1 cellular context compared by ENCODE assay signal in the genomic region with DNA sequence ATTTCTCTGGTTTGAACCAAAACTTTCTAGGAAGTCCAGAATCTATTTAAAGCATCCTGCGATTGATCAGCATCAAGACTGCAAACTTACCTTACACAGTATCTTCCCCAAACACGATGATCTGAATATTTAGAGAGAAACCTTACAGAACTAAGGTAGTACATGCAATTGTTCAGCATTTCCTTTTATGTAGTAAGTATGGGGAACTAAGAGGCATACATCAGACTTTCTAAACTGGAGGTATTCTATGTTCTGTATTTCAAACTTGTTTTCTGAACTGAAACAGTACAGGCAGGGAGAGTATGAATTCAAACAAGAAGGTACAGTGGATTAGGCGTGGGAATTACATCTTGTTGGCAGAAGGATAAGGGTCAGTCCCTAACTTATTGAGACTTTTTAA. TPM values are rescaled to one million over a fixed set of nuclear protein-coding genes. Genes with fewer than 3 reads are reported as not detected.
"Had no signal": no experiment of that assay in that cellular context is flagged by ENCODE, and none has a peak within 500 bp of the region (broad histone marks: within the 10 kb centered on the region; RNA-seq: fewer than 3 reads in every experiment).

A gene with protein sequence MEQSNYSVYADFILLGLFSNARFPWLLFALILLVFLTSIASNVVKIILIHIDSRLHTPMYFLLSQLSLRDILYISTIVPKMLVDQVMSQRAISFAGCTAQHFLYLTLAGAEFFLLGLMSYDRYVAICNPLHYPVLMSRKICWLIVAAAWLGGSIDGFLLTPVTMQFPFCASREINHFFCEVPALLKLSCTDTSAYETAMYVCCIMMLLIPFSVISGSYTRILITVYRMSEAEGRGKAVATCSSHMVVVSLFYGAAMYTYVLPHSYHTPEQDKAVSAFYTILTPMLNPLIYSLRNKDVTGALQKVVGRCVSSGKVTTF (minus strand): TSS at position 175 of the 400 bp plus-strand sequence. CDS start 4,644 bp downstream, outside the sequence.

RNA-seq across cellular contexts. Expression of the gene that starts here (rescaled TPM):
- polyA plus RNA-seq: spleen had no signal
